Comparison of ENCODE assay signal across 1 cellular context in the genomic region with DNA sequence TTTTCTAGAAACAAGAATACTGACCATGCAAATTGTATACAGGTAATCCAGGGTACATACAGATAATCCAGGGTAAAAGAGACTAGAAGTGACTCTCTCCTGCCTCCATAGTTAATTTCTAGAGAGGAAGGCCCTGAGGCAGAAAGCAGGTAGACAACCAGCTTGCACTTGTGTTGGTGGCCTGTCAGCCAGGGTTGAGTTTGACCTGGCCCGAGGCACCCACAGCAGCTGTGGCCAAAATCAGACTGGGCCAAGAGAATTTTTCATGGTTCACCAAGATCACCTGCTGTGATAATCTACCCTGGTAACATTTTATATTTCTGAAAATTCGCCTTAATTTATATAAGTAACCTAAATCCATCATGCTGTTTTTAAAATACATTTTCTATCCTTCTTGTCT.
TF ChIP-seq lines count a peak whose summit lies in the region.

No MANE protein-coding gene starts in this region.

TF ChIP-seq in WTC11, 78 proteins besides CTCF, POLR2A, EP300 and RAD21 (continued from another document):
- TF ChIP-seq, protein P1, sequence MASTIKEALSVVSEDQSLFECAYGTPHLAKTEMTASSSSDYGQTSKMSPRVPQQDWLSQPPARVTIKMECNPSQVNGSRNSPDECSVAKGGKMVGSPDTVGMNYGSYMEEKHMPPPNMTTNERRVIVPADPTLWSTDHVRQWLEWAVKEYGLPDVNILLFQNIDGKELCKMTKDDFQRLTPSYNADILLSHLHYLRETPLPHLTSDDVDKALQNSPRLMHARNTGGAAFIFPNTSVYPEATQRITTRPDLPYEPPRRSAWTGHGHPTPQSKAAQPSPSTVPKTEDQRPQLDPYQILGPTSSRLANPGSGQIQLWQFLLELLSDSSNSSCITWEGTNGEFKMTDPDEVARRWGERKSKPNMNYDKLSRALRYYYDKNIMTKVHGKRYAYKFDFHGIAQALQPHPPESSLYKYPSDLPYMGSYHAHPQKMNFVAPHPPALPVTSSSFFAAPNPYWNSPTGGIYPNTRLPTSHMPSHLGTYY (CRISPR knock-in tag; IDR thresholded peaks at IDR 0.05), result no peak
- no peak for TF ChIP-seq SMAD3 (CRISPR knock-in tag; IDR thresholded peaks at IDR 0.05; ENCODE audit: borderline replicate concordance)
- TF ChIP-seq ZNF219 (CRISPR knock-in tag; IDR thresholded peaks at IDR 0.05; ENCODE audit: borderline replicate concordance), result no peak
- TF ChIP-seq FOXJ3 (CRISPR knock-in tag; IDR thresholded peaks at IDR 0.05; ENCODE audit: borderline replicate concordance), result no peak
- TF ChIP-seq HMGA2 (CRISPR knock-in tag; IDR thresholded peaks at IDR 0.05), result no peak
- no peak for TF ChIP-seq FOXP1 (CRISPR knock-in tag; IDR thresholded peaks at IDR 0.05; ENCODE audit: borderline replicate concordance)
- no peak for TF ChIP-seq TEAD1 (CRISPR knock-in tag; IDR thresholded peaks at IDR 0.05)
- no peak for TF ChIP-seq ZNF232 (CRISPR knock-in tag; IDR thresholded peaks at IDR 0.05)
- TF ChIP-seq, protein P2, sequence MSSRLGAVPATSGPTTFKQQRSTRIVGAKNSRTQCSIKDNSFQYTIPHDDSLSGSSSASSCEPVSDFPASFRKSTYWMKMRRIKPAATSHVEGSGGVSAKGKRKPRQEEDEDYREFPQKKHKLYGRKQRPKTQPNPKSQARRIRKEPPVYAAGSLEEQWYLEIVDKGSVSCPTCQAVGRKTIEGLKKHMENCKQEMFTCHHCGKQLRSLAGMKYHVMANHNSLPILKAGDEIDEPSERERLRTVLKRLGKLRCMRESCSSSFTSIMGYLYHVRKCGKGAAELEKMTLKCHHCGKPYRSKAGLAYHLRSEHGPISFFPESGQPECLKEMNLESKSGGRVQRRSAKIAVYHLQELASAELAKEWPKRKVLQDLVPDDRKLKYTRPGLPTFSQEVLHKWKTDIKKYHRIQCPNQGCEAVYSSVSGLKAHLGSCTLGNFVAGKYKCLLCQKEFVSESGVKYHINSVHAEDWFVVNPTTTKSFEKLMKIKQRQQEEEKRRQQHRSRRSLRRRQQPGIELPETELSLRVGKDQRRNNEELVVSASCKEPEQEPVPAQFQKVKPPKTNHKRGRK (CRISPR knock-in tag; IDR thresholded peaks at IDR 0.05; ENCODE audit: borderline replicate concordance), result no peak
- no peak for TF ChIP-seq JAZF1 (CRISPR knock-in tag; IDR thresholded peaks at IDR 0.05)
- TF ChIP-seq, protein P3, sequence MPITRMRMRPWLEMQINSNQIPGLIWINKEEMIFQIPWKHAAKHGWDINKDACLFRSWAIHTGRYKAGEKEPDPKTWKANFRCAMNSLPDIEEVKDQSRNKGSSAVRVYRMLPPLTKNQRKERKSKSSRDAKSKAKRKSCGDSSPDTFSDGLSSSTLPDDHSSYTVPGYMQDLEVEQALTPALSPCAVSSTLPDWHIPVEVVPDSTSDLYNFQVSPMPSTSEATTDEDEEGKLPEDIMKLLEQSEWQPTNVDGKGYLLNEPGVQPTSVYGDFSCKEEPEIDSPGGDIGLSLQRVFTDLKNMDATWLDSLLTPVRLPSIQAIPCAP (CRISPR knock-in tag; IDR thresholded peaks at IDR 0.05), result no peak
- no peak for TF ChIP-seq SMAD4 (CRISPR knock-in tag; IDR thresholded peaks at IDR 0.05)
